27 cellular contexts compared by ENCODE assay signal in the genomic region with DNA sequence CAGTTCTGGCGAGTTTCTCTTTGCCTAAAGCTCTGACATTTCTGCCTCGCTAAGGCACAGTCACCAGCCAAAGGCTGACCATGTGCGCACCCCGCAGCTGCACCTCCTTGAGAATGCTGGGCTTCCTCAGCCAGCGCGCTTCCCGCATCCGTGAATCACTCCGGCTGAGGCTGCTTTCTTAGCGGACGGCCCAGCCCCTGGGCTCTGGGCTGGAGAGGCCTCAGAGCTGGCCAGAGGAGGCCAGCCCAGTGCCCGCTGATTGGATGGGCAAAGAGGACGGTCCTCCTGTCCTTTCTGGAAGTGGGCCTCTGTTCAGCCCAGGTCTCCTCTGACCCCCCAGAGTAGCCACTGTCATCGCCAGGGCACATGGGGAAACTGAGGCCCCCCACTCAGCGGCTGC. TPM values are rescaled to one million over a fixed set of nuclear protein-coding genes. Genes with fewer than 3 reads are reported as not detected.
"Had no signal": no experiment of that assay in that cellular context is flagged by ENCODE, and none has a peak within 500 bp of the region (broad histone marks: within the 10 kb centered on the region; RNA-seq: fewer than 3 reads in every experiment).

No MANE protein-coding gene starts in this region.

- H3K4me3 ChIP-seq: breast epithelium, mucosa of descending colon, sigmoid colon, SK-N-MC, smooth muscle cell, upper lobe of right lung had no signal

- H3K36me3 ChIP-seq: breast epithelium, sigmoid colon, upper lobe of right lung had no signal

- H3K27ac ChIP-seq: sigmoid colon, SK-N-MC, upper lobe of right lung had no signal

- DNase-seq: activated B cell treated with CpG ODN at 0.5 μM for 24 hours; activated CD4-positive, alpha-beta T cell treated with anti-CD3 and anti-CD28 coated beads for 36 hours; activated CD4-positive, alpha-beta T cell treated with anti-CD3 and anti-CD28 coated beads, Interleukin-2, amount 50 U/mL, for 4 hours; activated CD8-positive, alpha-beta memory T cell treated with anti-CD3 and anti-CD28 coated beads, Interleukin-2, amount 50 U/mL, for 48 hours; activated naive CD4-positive, alpha-beta T cell treated with Interleukin-2 at 50 U/mL for 16 hours; activated naive CD8-positive, alpha-beta T cell treated with anti-CD3 and anti-CD28 coated beads for 36 hours; activated T-cell treated with anti-CD3 and anti-CD28 coated beads, Interleukin-2, amount 50 U/mL, for 48 hours; amniotic stem cell; effector memory CD4-positive, alpha-beta T cell; foreskin melanocyte; left cardiac atrium; mesenchymal stem cell; mucosa of descending colon; retina; sigmoid colon; stimulated activated CD4-positive, alpha-beta T cell treated with anti-CD3 and anti-CD28 coated beads, Interleukin-2, amount 100 ng/mL, for 48 hours; stimulated activated CD8-positive, alpha-beta memory T cell treated with anti-CD3 and anti-CD28 coated beads, Interleukin-4, amount 100 ng/mL, for 48 hours; stimulated activated naive B cell treated with anti-CD40 and anti-IgM and Interleukin-4, amounts not matched to agents 10 μg/mL and 1 μg/mL and 100 μg/mL, for 72 hours; SW 1271; T-helper 17 cell; upper lobe of right lung had no signal

- H3K4me1 ChIP-seq: breast epithelium had no signal

- H3K9me3 ChIP-seq: breast epithelium, mucosa of descending colon, sigmoid colon, upper lobe of right lung had no signal

- ATAC-seq: activated CD4-positive, alpha-beta T cell treated with anti-CD3 and anti-CD28 coated beads for 36 hours; esophagus mucosa; left cardiac atrium; mucosa of descending colon; stimulated activated naive B cell treated with anti-CD40 and anti-IgM and Interleukin-4, amounts not matched to agents 10 μg/mL and 1 μg/mL and 100 μg/mL, for 72 hours; T-helper 17 cell; upper lobe of right lung had no signal

- H3K27me3 ChIP-seq: upper lobe of right lung had no signal

RNA-seq across cellular contexts. Expression of gene PRDM16, which starts 56.1 kb away (rescaled TPM):
- total RNA-seq: activated B cell treated with CpG ODN at 0.5 μM for 24 hours; activated CD8-positive, alpha-beta memory T cell treated with anti-CD3 and anti-CD28 coated beads for 36 hours; endothelial cell of umbilical vein; T-helper 17 cell had no signal
- polyA plus RNA-seq: endothelial cell of umbilical vein had no signal
